In the genomic region with DNA sequence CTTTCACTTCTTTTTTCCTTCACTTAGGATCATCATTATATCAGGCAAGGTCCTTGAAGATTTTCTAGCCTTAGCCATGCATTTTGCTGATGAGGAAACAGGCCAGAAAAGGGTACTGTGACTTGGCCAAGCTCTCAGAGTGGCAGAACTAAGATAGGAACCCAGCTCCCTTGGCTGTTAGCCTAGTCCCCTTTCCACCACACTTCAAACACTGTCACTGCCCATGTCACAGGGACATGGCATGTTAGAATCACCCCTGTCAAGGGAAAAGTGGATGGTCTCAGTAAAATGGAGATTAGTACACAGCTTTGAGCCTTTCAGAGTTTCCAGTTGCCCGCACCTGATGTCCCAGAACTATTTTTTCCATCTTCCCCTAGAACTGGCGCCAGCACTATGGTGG, we compare ENCODE assay signal across 13 cellular contexts. TPM values are rescaled to one million over a fixed set of nuclear protein-coding genes. Genes with fewer than 3 reads are reported as not detected.
A peak's percentile ranks its signal among the peaks of the same experiment; 100 is the strongest.
DNase-seq lines count a peak whose midpoint lies in the region; ATAC-seq and TF ChIP-seq lines count a peak whose summit lies in the region.
"Had no signal": no experiment of that assay in that cellular context is flagged by ENCODE, and none has a peak within 500 bp of the region (broad histone marks: within the 10 kb centered on the region; RNA-seq: fewer than 3 reads in every experiment).

No MANE protein-coding gene starts in this region.

- H3K27me3 ChIP-seq in CD4-positive, alpha-beta memory T cell (ENCODE audit: insufficient read depth, low read length), result no peaks in the 10 kb centered on the region
- H3K27me3 ChIP-seq: colonic mucosa had no signal

- POLR2A ChIA-PET in CD4-positive, alpha-beta memory T cell (lab: Charles Lee; ENCODE audit: partially characterized antibody), result interaction anchor here (0.9 kb wide), 1 partner anchor 75 kb away, joined by 3 read pairs; no protein-coding TSS in a partner anchor

- H3K27ac ChIP-seq in CD4-positive, alpha-beta memory T cell (ENCODE audit: low read depth, low read length), result no peak overlapping the region
- H3K27ac ChIP-seq in coronary artery, result peak overlapping the region in 1 of 2 donors; percentile 96
- H3K27ac ChIP-seq: colonic mucosa had no signal

- no peak for DNase-seq in CD4-positive, alpha-beta memory T cell
- no peak for DNase-seq in coronary artery (ENCODE audit: low spot score)
- no peak for DNase-seq in natural killer cell treated with Interleukin-12 subunit alpha and Interleukin-12 subunit beta and Interleukin-15 and Interleukin-18, amount 100 ng/mL, for 72 hours (ENCODE audit: low spot score)
- DNase-seq in COR-L47 (lab: John Stamatoyannopoulos, UW), result no peak
- no peak for DNase-seq in KG1 (lab: John Stamatoyannopoulos, UW)
- DNase-seq in NCI-H82 (lab: John Stamatoyannopoulos, UW), result no peak
- DNase-seq: activated gamma-delta T cell treated with Interleukin-2 at 50 U/mL for 16 hours, colonic mucosa, NCI-H1105 treated with DMSO at 0.1 percent for 48 hours, NCI-H510A treated with DMSO at 0.1 percent for 48 hours had no signal

- CTCF ChIA-PET in CD4-positive, alpha-beta memory T cell (lab: Charles Lee; ENCODE audit: partially characterized antibody), result interaction anchor here (0.5 to 4.7 kb wide), 5 partner anchors 10 to 52 kb away, joined by 3 to 27 read pairs (median 7); no protein-coding TSS in a partner anchor

- H3K9me3 Mint-ChIP-seq in CD4-positive, alpha-beta memory T cell, result no peaks in the 10 kb centered on the region
- H3K9me3 Mint-ChIP-seq in IgD-negative memory B cell, result no peaks in the 10 kb centered on the region
- H3K9me3 Mint-ChIP-seq in natural killer cell treated with Interleukin-12 subunit alpha and Interleukin-12 subunit beta and Interleukin-15 and Interleukin-18, amount 100 ng/mL, for 72 hours, result no peaks in the 10 kb centered on the region

- H3K27me3 Mint-ChIP-seq in CD4-positive, alpha-beta memory T cell, result peaks cover 2 to 4% of the 10 kb centered on the region in 2 donors
- H3K27me3 Mint-ChIP-seq in IgD-negative memory B cell, result peaks cover 4% of the 10 kb centered on the region
- H3K27me3 Mint-ChIP-seq in natural killer cell treated with Interleukin-12 subunit alpha and Interleukin-12 subunit beta and Interleukin-15 and Interleukin-18, amount 100 ng/mL, for 72 hours, result no peaks in the 10 kb centered on the region

- peaks cover 61% of the 10 kb centered on the region for H3K4me1 ChIP-seq in CD4-positive, alpha-beta memory T cell (ENCODE audit: insufficient read depth, low read length)

- peaks cover 30 to 68% (median 54%) of the 10 kb centered on the region in 4 donors for H3K4me1 Mint-ChIP-seq in CD4-positive, alpha-beta memory T cell
- peaks cover 25 to 36% (median 29%) of the 10 kb centered on the region in 3 donors for H3K4me1 Mint-ChIP-seq in IgD-negative memory B cell
- H3K4me1 Mint-ChIP-seq in natural killer cell treated with Interleukin-12 subunit alpha and Interleukin-12 subunit beta and Interleukin-15 and Interleukin-18, amount 100 ng/mL, for 72 hours (ENCODE audit: low read depth in 2 of 2), result peaks cover 50 to 54% of the 10 kb centered on the region in 2 donors

- intact Hi-C loops in CD4-positive, alpha-beta memory T cell (cut with micrococcal nuclease), result loop anchor here (5.0 to 10.0 kb wide), 2 partner anchors 582 to 890 kb away; a partner anchor contains a TSS

- H3K9me3 ChIP-seq in CD4-positive, alpha-beta memory T cell (ENCODE audit: control insufficient read depth in 1 of 2, low read length in 2 of 2), result no peaks in the 10 kb centered on the region
- H3K9me3 ChIP-seq: colonic mucosa, thoracic aorta had no signal

- H3K27ac Mint-ChIP-seq in CD4-positive, alpha-beta memory T cell, result peak overlapping the region in 6 of 7 donors; percentile 15 to 94 (median 66)
- H3K27ac Mint-ChIP-seq in IgD-negative memory B cell, result peak overlapping the region in 1 of 3 donors; percentile 9
- peak overlapping the region; percentile 47 to 68 for H3K27ac Mint-ChIP-seq in natural killer cell treated with Interleukin-12 subunit alpha and Interleukin-12 subunit beta and Interleukin-15 and Interleukin-18, amount 100 ng/mL, for 72 hours

- ATAC-seq in natural killer cell treated with Interleukin-12 subunit alpha and Interleukin-12 subunit beta and Interleukin-15 and Interleukin-18, amount 100 ng/mL, for 72 hours, result no peak

- H3K36me3 ChIP-seq in CD4-positive, alpha-beta memory T cell (ENCODE audit: insufficient read depth, low read length), result no peaks in the 10 kb centered on the region
- H3K36me3 ChIP-seq: colonic mucosa, thoracic aorta had no signal

- peak overlapping the region in 7 of 8 donors; percentile 4 to 99 (median 97) for H3K4me3 Mint-ChIP-seq in CD4-positive, alpha-beta memory T cell
- H3K4me3 Mint-ChIP-seq in IgD-negative memory B cell, result peak overlapping the region; percentile 60 to 99 (median 95)
- H3K4me3 Mint-ChIP-seq in natural killer cell treated with Interleukin-12 subunit alpha and Interleukin-12 subunit beta and Interleukin-15 and Interleukin-18, amount 100 ng/mL, for 72 hours, result peak overlapping the region; percentile 94

- no peak overlapping the region for H3K4me3 ChIP-seq in CD4-positive, alpha-beta memory T cell (ENCODE audit: low read length in 2 of 2)
- H3K4me3 ChIP-seq in coronary artery, result peak overlapping the region; percentile 84

- H3K36me3 Mint-ChIP-seq in CD4-positive, alpha-beta memory T cell, result peaks cover 0 to 7% of the 10 kb centered on the region in 2 donors
- H3K36me3 Mint-ChIP-seq in IgD-negative memory B cell, result no peaks in the 10 kb centered on the region
- peaks cover 4% of the 10 kb centered on the region for H3K36me3 Mint-ChIP-seq in natural killer cell treated with Interleukin-12 subunit alpha and Interleukin-12 subunit beta and Interleukin-15 and Interleukin-18, amount 100 ng/mL, for 72 hours

- TF ChIP-seq CTCF in coronary artery (IDR thresholded peaks at IDR 0.05), result no peak

RNA-seq across cellular contexts. Expression of a gene that starts 1.7 kb away (rescaled TPM):
- 100 to 1,000 TPM; 107 to 118 TPM for total RNA-seq in CD4-positive, alpha-beta memory T cell
- polyA plus RNA-seq in CD4-positive, alpha-beta memory T cell, result 100 to 1,000 TPM; 169 to 196 TPM
- 138 TPM for polyA plus RNA-seq in IgD-negative memory B cell
- total RNA-seq in natural killer cell treated with Interleukin-12 subunit alpha and Interleukin-12 subunit beta and Interleukin-15 and Interleukin-18, amount 100 ng/mL, for 72 hours, result 100 to 1,000 TPM; 118 to 166 TPM

RNA-seq across cellular contexts. Expression of a gene that starts 15.5 kb away (rescaled TPM):
- not detected for total RNA-seq in CD4-positive, alpha-beta memory T cell
- not detected for polyA plus RNA-seq in CD4-positive, alpha-beta memory T cell
- polyA plus RNA-seq in IgD-negative memory B cell, result not detected
- total RNA-seq in natural killer cell treated with Interleukin-12 subunit alpha and Interleukin-12 subunit beta and Interleukin-15 and Interleukin-18, amount 100 ng/mL, for 72 hours, result not detected
- total RNA-seq: thoracic aorta had no signal
- polyA plus RNA-seq: keratinocyte had no signal
